Comparison of ENCODE assay signal across 30 cellular contexts in genomic region chr11:57190548-57190947, GRCh38. TPM values are rescaled to one million over a fixed set of nuclear protein-coding genes. Genes with fewer than 3 reads are reported as not detected.
"Had no signal": no experiment of that assay in that cellular context is flagged by ENCODE, and none has a peak within 500 bp of the region (broad histone marks: within the 10 kb centered on the region; RNA-seq: fewer than 3 reads in every experiment).

No MANE protein-coding gene starts in this region.

- H3K27ac ChIP-seq: colonic mucosa, epithelial cell of prostate, esophagus squamous epithelium, gastrocnemius medialis, hepatocyte, lower lobe of right lung had no signal

- H3K79me2 ChIP-seq: hepatocyte had no signal

- DNase-seq: colonic mucosa; cortex of kidney; effector CD8-positive, alpha-beta T cell; effector memory CD8-positive, alpha-beta T cell; endodermal cell; erythroblast; esophagus squamous epithelium; foreskin fibroblast; foreskin melanocyte; gastrocnemius medialis; glutamatergic neuron; head of caudate nucleus; hypothalamus; immature natural killer cell; islet precursor cell; kidney; kidney glomerular epithelial cell; left colon; left ventricle myocardium superior; lower lobe of right lung; mesenchymal stem cell; mucosa of descending colon; naive B cell had no signal

- H3K27me3 ChIP-seq: colonic mucosa, esophagus squamous epithelium, gastrocnemius medialis, hepatocyte had no signal

- FAIRE-seq: endometrium, kidney had no signal

- H3K4me2 ChIP-seq: hepatocyte had no signal

- H3K4me3 ChIP-seq: colonic mucosa, esophagus squamous epithelium, gastrocnemius medialis, hepatocyte, lower lobe of right lung, mucosa of descending colon had no signal

- ATAC-seq: effector memory CD8-positive, alpha-beta T cell; esophagus mucosa; gastrocnemius medialis; left colon; left lobe of liver; lower lobe of right lung; mucosa of descending colon had no signal

- H3K4me1 ChIP-seq: colonic mucosa, esophagus squamous epithelium, lower lobe of right lung had no signal

- H2AFZ ChIP-seq: hepatocyte had no signal

- H3K36me3 ChIP-seq: colonic mucosa, esophagus squamous epithelium, gastrocnemius medialis, lower lobe of right lung had no signal

- H3K9me3 ChIP-seq: colonic mucosa, esophagus squamous epithelium, gastrocnemius medialis, lower lobe of right lung, mucosa of descending colon had no signal

RNA-seq across cellular contexts. Expression of gene LRRC55, which starts 8.8 kb away (rescaled TPM):
- total RNA-seq: gastrocnemius medialis, kidney, mesenteric fat pad, myocyte had no signal
- polyA plus RNA-seq: hepatocyte, immature natural killer cell had no signal

RNA-seq across cellular contexts. Expression of gene APLNR, which starts 46.5 kb away (rescaled TPM):
- total RNA-seq: myocyte had no signal
